Comparison of ENCODE assay signal across 26 cellular contexts in genomic region chr21:25835397-25835796, GRCh38.
A peak's percentile ranks its signal among the peaks of the same experiment; 100 is the strongest.
DNase-seq lines count a peak whose midpoint lies in the region; ATAC-seq and TF ChIP-seq lines count a peak whose summit lies in the region.
"Had no signal": no experiment of that assay in that cellular context is flagged by ENCODE, and none has a peak within 500 bp of the region (broad histone marks: within the 10 kb centered on the region; RNA-seq: fewer than 3 reads in every experiment).

No MANE protein-coding gene starts in this region.

- TF ChIP-seq CTCF in IMR-90 (conservative IDR thresholded peaks at IDR 0.05; ENCODE audit: low read depth, low read length): no peak
- no peak for TF ChIP-seq CTCF in fibroblast of pulmonary artery (IDR thresholded peaks at IDR 0.05; ENCODE audit: low read length, missing control alignments)
- no peak for TF ChIP-seq CTCF in osteoblast (IDR thresholded peaks at IDR 0.05; ENCODE audit: extremely low read depth, low read depth, low read length)
- TF ChIP-seq CTCF in SK-N-SH (IDR thresholded peaks at IDR 0.05): no peak
- no peak for TF ChIP-seq CTCF in brain microvascular endothelial cell (IDR thresholded peaks at IDR 0.05; ENCODE audit: low read depth, low read length, missing control alignments)

- TF ChIP-seq EP300 in SK-N-SH (IDR thresholded peaks at IDR 0.05; ENCODE audit: borderline replicate concordance in 1 of 2, low read depth in 1 of 2, low read length in 1 of 2): no peak

- no peak overlapping the region for H2BK5ac ChIP-seq in IMR-90 (ENCODE audit: low read depth, low read length, poor library complexity, severe bottlenecking)

- H3K56ac ChIP-seq in IMR-90 (ENCODE audit: extremely low read depth, insufficient read depth, low read length): no peak overlapping the region

- peak overlapping the region; percentile 12; the same call in 1 of the 2 replicates for H3K18ac ChIP-seq in IMR-90 (ENCODE audit: low read depth, low read length)

- H3K27me3 Mint-ChIP-seq in naive thymus-derived CD8-positive, alpha-beta T cell: peaks cover 2 to 23% (median 6%) of the 10 kb centered on the region in 5 donors

- H3K79me2 ChIP-seq in osteoblast (ENCODE audit: insufficient read depth, low read length) (no peaks in the 10 kb centered on the region), SK-N-SH (ENCODE audit: insufficient read depth) (no peaks in the 10 kb centered on the region)

- CTCF ChIA-PET in IMR-90 (lab: Yijun Ruan, JAX): no interaction called here
- CTCF ChIA-PET in SK-N-SH (lab: Yijun Ruan, JAX): interaction anchor here (0.7 kb wide), 1 partner anchor 11 kb away, joined by 3 read pairs; no protein-coding TSS in a partner anchor

- no peak overlapping the region for H2BK15ac ChIP-seq in IMR-90 (ENCODE audit: low read depth, low read length)

- no peak overlapping the region for H4K91ac ChIP-seq in IMR-90 (ENCODE audit: insufficient read depth, low read depth, low read length)

- no peak overlapping the region for H3K4me3 Mint-ChIP-seq in naive thymus-derived CD8-positive, alpha-beta T cell
- H3K4me3 Mint-ChIP-seq: CD8-positive, alpha-beta memory T cell had no signal

- H3K9ac ChIP-seq in IMR-90 (ENCODE audit: low read depth, low read length) (no peak overlapping the region), SK-N-SH (no peak overlapping the region)
- H3K9ac ChIP-seq: BLaER1 treated with 17β-estradiol and CSF1 and Interleukin-3, amounts not matched to agents 10 nM and 100 nM; GM23248 had no signal

- H3K27ac ChIP-seq in IMR-90 (ENCODE audit: insufficient read depth, low read length): no peak overlapping the region
- H3K27ac ChIP-seq in osteoblast (ENCODE audit: low read depth, low read length): no peak overlapping the region
- H3K27ac ChIP-seq in SK-N-SH (ENCODE audit: low read depth in 2 of 2, low read length in 1 of 2): no peak overlapping the region
- no peak overlapping the region for H3K27ac ChIP-seq in brain microvascular endothelial cell
- H3K27ac ChIP-seq: BLaER1 treated with 17β-estradiol and CSF1 and Interleukin-3, amounts not matched to agents 10 nM and 100 nM; GM23248; Peyer's patch; SJSA1 had no signal

- no peak overlapping the region for H2AK5ac ChIP-seq in IMR-90 (ENCODE audit: low read depth, low read length)

- peaks cover 0 to 23% (median 0%) of the 10 kb centered on the region in 3 donors for H3K36me3 Mint-ChIP-seq in naive thymus-derived CD8-positive, alpha-beta T cell

- no peaks in the 10 kb centered on the region for H3K79me1 ChIP-seq in IMR-90 (ENCODE audit: low read depth in 1 of 2, low read length in 2 of 2)

- peaks cover 2% of the 10 kb centered on the region; the same call in 1 of the 2 replicates for H3K27me3 ChIP-seq in IMR-90 (ENCODE audit: control insufficient read depth, insufficient read depth, low read length)
- H3K27me3 ChIP-seq in osteoblast (ENCODE audit: insufficient read depth, low read length): peaks cover 1% of the 10 kb centered on the region
- no peaks in the 10 kb centered on the region for H3K27me3 ChIP-seq in SK-N-SH (ENCODE audit: insufficient read depth)
- no peaks in the 10 kb centered on the region for H3K27me3 ChIP-seq in brain microvascular endothelial cell (replicated peaks)
- H3K27me3 ChIP-seq: BLaER1 treated with 17β-estradiol and CSF1 and Interleukin-3, amounts not matched to agents 10 nM and 100 nM; MG63; Peyer's patch; SJSA1 had no signal

- H3K27ac Mint-ChIP-seq in naive thymus-derived CD8-positive, alpha-beta T cell: no peak overlapping the region
- H3K27ac Mint-ChIP-seq: CD8-positive, alpha-beta memory T cell had no signal

- no peak overlapping the region for H2BK120ac ChIP-seq in IMR-90 (ENCODE audit: low read depth, low read length)

- ATAC-seq in IMR-90 (ENCODE audit: low read depth) (no peak), GM18858 (IDR thresholded peaks at IDR 0.05; ENCODE audit: unreplicated experiment) (no peak)
- ATAC-seq in naive thymus-derived CD8-positive, alpha-beta T cell: no peak
- ATAC-seq: K562, Right ventricle myocardium inferior had no signal

- no peak overlapping the region for H3K23ac ChIP-seq in IMR-90 (ENCODE audit: low read depth, low read length)

- no peaks in the 10 kb centered on the region for H3K9me2 ChIP-seq in SK-N-SH

- H3K4me2 ChIP-seq in IMR-90 (ENCODE audit: low read depth, low read length) (no peak overlapping the region), osteoblast (ENCODE audit: insufficient read depth, low read length) (no peak overlapping the region), SK-N-SH (no peak overlapping the region)
- H3K4me2 ChIP-seq: BLaER1 treated with 17β-estradiol and CSF1 and Interleukin-3, amounts not matched to agents 10 nM and 100 nM had no signal

- H3F3A ChIP-seq in SK-N-SH (replicated peaks; ENCODE audit: insufficient read depth): peaks cover 5% of the 10 kb centered on the region

- no peak overlapping the region for H3K4ac ChIP-seq in IMR-90 (ENCODE audit: low read depth, low read length)

- H3K9me1 ChIP-seq in IMR-90 (ENCODE audit: insufficient read depth, low read length): no peaks in the 10 kb centered on the region

- H3K4me1 ChIP-seq in IMR-90 (ENCODE audit: control insufficient read depth, insufficient read depth, low read length): peaks cover 5% of the 10 kb centered on the region
- no peaks in the 10 kb centered on the region for H3K4me1 ChIP-seq in osteoblast (ENCODE audit: insufficient read depth, low read length)
- H3K4me1 ChIP-seq in SK-N-SH (ENCODE audit: control insufficient read depth in 1 of 2, insufficient read depth in 2 of 2, low read depth in 1 of 2, low read length in 1 of 2): peaks cover 0 to 3% of the 10 kb centered on the region in 2 experiments; a peak in 2 of 4 replicates
- H3K4me1 ChIP-seq: HAP-1, Peyer's patch had no signal

- no peak overlapping the region for H2BK20ac ChIP-seq in IMR-90 (ENCODE audit: low read depth, low read length)

- H3K9me3 ChIP-seq in IMR-90 (ENCODE audit: control insufficient read depth, insufficient read depth, low read length) (peaks cover 2% of the 10 kb centered on the region), osteoblast (ENCODE audit: low read depth, low read length) (no peaks in the 10 kb centered on the region), SK-N-SH (no peaks in the 10 kb centered on the region)
- H3K9me3 ChIP-seq: HAP-1, Peyer's patch, SJSA1 had no signal

- H3K36me3 ChIP-seq in IMR-90 (ENCODE audit: control insufficient read depth, insufficient read depth, low read length) (no peaks in the 10 kb centered on the region), osteoblast (ENCODE audit: insufficient read depth, low read length) (no peaks in the 10 kb centered on the region), SK-N-SH (replicated peaks in 1 of 2; ENCODE audit: control insufficient read depth in 1 of 2, insufficient read depth in 2 of 2, low read length in 1 of 2) (no peaks in the 10 kb centered on the region), brain microvascular endothelial cell (replicated peaks) (no peaks in the 10 kb centered on the region)
- H3K36me3 ChIP-seq: HAP-1, MG63, Peyer's patch, SJSA1 had no signal

- H2AFZ ChIP-seq in IMR-90 (replicated peaks; ENCODE audit: low read length, poor library complexity): no peak overlapping the region
- no peak overlapping the region for H2AFZ ChIP-seq in osteoblast (ENCODE audit: low read length)
- no peak overlapping the region for H2AFZ ChIP-seq in SK-N-SH (ENCODE audit: low read depth)
- H2AFZ ChIP-seq: GM23248 had no signal

- H3K9me3 Mint-ChIP-seq in naive thymus-derived CD8-positive, alpha-beta T cell: peaks cover 6 to 24% (median 11%) of the 10 kb centered on the region in 9 donors

- no TSS peak for BruUV-seq in IMR-90 (replicated peaks; lab: Mats Ljungman, UMichigan)

- no peak for DNase-seq in IMR-90
- peak; percentile 4 for DNase-seq in fibroblast of pulmonary artery (ENCODE audit: low read depth)
- peak; percentile 18 for DNase-seq in medulla oblongata (ENCODE audit: extremely low spot score)
- peak; percentile 21 for DNase-seq in osteoblast (ENCODE audit: insufficient read length, low spot score, missing footprints)
- no peak for DNase-seq in SK-N-SH
- DNase-seq in brain microvascular endothelial cell: no peak
- DNase-seq in naive thymus-derived CD8-positive, alpha-beta T cell: no peak
- DNase-seq: 8988T; Calu3; CD8-positive, alpha-beta memory T cell; DMS153; GM23248; MG63; NCI-H1436; NCI-H187 treated with DMSO at 0.1 percent for 48 hours; NCI-H2107; NCI-H2227 treated with DMSO at 0.1 percent for 48 hours; NCI-H510A treated with DMSO at 0.1 percent for 48 hours; NCI-H774; Peyer's patch had no signal

- TF ChIP-seq RAD21 in IMR-90 (IDR thresholded peaks at IDR 0.05; ENCODE audit: low read length) (no peak), SK-N-SH (IDR thresholded peaks at IDR 0.05; ENCODE audit: low read length) (no peak)

- 58% methylated on average over 2 of the region's 4 CpGs; no CpG with 5 or more reads in 1 of the 2 experiments for WGBS in IMR-90 (ENCODE audit: extremely low coverage in 2 of 2, insufficient read length in 1 of 2), 2 experiments
- WGBS in SK-N-SH (ENCODE audit: low lambda C conversion rate): 47% methylated on average over 4 of the region's 4 CpGs

- H2AK9ac ChIP-seq in IMR-90 (replicated peaks; ENCODE audit: low read depth, low read length, poor library complexity): no peak overlapping the region

- H4K8ac ChIP-seq in IMR-90 (ENCODE audit: low read depth in 2 of 2, low read length in 2 of 2): no peak overlapping the region

- TF ChIP-seq POLR2A in IMR-90 (IDR thresholded peaks at IDR 0.05; ENCODE audit: low read depth, low read length): no peak

- POLR2A ChIA-PET in IMR-90 (lab: Charles Lee; ENCODE audit: unreplicated experiment): interaction anchor here (0.5 kb wide), 1 partner anchor 10 kb away, joined by 4 read pairs; no protein-coding TSS in a partner anchor
- POLR2A ChIA-PET in SK-N-SH (lab: Yijun Ruan, JAX): no interaction called here
- POLR2A ChIA-PET in naive thymus-derived CD8-positive, alpha-beta T cell (lab: Charles Lee): no interaction called here

- dilution Hi-C loops in IMR-90 (cut with HindIII; ENCODE audit: low sequenced_read_pairs, unreplicated experiment): no loop called here

- no peaks in the 10 kb centered on the region for H3K4me1 Mint-ChIP-seq in naive thymus-derived CD8-positive, alpha-beta T cell

- H3K4me3 ChIP-seq in IMR-90 (ENCODE audit: insufficient read depth, low read depth, low read length) (no peak overlapping the region), fibroblast of pulmonary artery (replicated peaks; ENCODE audit: low read depth, low read length) (no peak overlapping the region), osteoblast (ENCODE audit: insufficient read depth, low read length) (no peak overlapping the region), SK-N-SH (ENCODE audit: low read depth in 2 of 2, low read length in 1 of 2) (no peak overlapping the region), brain microvascular endothelial cell (ENCODE audit: low read depth, low read length) (no peak overlapping the region)
- H3K4me3 ChIP-seq: BLaER1 treated with 17β-estradiol and CSF1 and Interleukin-3, amounts not matched to agents 10 nM and 100 nM; GM23248; HAP-1; K562; MG63; Peyer's patch; SJSA1 had no signal

- intact Hi-C loops in IMR-90 (cut with micrococcal nuclease): no loop called here

- no peak overlapping the region for H4K5ac ChIP-seq in IMR-90 (ENCODE audit: low read depth, low read length)

- in situ Hi-C loops in IMR-90 (cut with MboI; ENCODE audit: low sequenced_read_pairs): no loop called here
- in situ Hi-C loops in brain microvascular endothelial cell (cut with HindIII; ENCODE audit: low pct_ligation_motif_present, low sequenced_read_pairs): no loop called here

- H4K20me1 ChIP-seq in IMR-90 (ENCODE audit: insufficient read depth, low read length) (no peaks in the 10 kb centered on the region), osteoblast (ENCODE audit: insufficient read depth, low read length) (no peaks in the 10 kb centered on the region), SK-N-SH (ENCODE audit: insufficient read depth) (no peaks in the 10 kb centered on the region)
- H4K20me1 ChIP-seq: BLaER1 treated with 17β-estradiol and CSF1 and Interleukin-3, amounts not matched to agents 10 nM and 100 nM had no signal

- H3K14ac ChIP-seq in IMR-90 (replicated peaks; ENCODE audit: low read depth, low read length): no peak overlapping the region

Comparison
In these comparisons a context has a peak if more than half of its experiments do, and no peak if none do; other contexts are left out.
1. DNase-seq: peak in fibroblast of pulmonary artery (single experiment), medulla oblongata (single experiment) and osteoblast (single experiment); none in IMR-90 (single experiment), SK-N-SH (single experiment), brain microvascular endothelial cell (single experiment) and naive thymus-derived CD8-positive, alpha-beta T cell (0 of 10).